7 cellular contexts compared by ENCODE assay signal in the genomic region with DNA sequence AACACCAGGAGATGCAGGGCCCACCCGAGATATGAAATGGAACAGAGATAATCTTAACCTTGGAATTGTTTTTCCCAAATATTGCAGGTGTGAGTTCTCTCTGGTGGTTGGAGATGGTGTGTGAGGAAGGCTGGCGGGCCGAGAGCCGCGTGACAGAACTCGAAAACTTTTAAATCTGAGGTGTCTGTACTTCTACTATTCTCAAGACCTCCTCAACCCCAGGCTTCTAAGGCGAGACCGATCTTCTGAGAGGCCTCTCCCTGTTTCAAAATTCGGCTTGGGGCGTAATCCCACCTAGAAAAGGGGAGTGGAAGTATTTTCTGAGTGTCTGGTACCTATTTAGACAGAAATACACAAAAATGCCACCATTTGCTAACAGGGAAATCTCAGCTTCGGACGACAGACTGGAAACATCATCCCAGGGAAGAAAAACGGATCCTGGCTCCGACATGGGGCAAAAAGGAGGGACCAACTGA. TPM values are rescaled to one million over a fixed set of nuclear protein-coding genes. Genes with fewer than 3 reads are reported as not detected.
DNase-seq lines count a peak whose midpoint lies in the region; ATAC-seq and TF ChIP-seq lines count a peak whose summit lies in the region.
"Had no signal": no experiment of that assay in that cellular context is flagged by ENCODE, and none has a peak within 500 bp of the region (broad histone marks: within the 10 kb centered on the region; RNA-seq: fewer than 3 reads in every experiment).

No MANE protein-coding gene starts in this region.

- H3K27me3 Mint-ChIP-seq in naive thymus-derived CD4-positive, alpha-beta T cell = no peaks in the 10 kb centered on the region
- H3K27me3 Mint-ChIP-seq: IgD-negative memory B cell had no signal

- H3K4me3 Mint-ChIP-seq in naive thymus-derived CD4-positive, alpha-beta T cell = no peak overlapping the region

- TF ChIP-seq CTCF in GM12875 (IDR thresholded peaks at IDR 0.05; ENCODE audit: borderline replicate concordance, insufficient read depth, low read depth, low read length) = no peak

- H3K4me1 ChIP-seq in naive thymus-derived CD4-positive, alpha-beta T cell (ENCODE audit: control insufficient read depth in 2 of 2, insufficient read depth in 2 of 2, low read length in 2 of 2) = peaks cover 22 to 47% of the 10 kb centered on the region in 2 donors

- no peak overlapping the region for H3K27ac Mint-ChIP-seq in naive thymus-derived CD4-positive, alpha-beta T cell
- H3K27ac Mint-ChIP-seq: IgD-negative memory B cell had no signal

- POLR2A ChIA-PET in naive thymus-derived CD4-positive, alpha-beta T cell (lab: Charles Lee) = interaction anchor here (0.5 to 10.9 kb wide), 21 partner anchors 10 to 908 kb away, joined by 3 to 243 read pairs (median 9); a partner anchor contains a TSS

- intact Hi-C loops in naive thymus-derived CD4-positive, alpha-beta T cell (cut with micrococcal nuclease) = loop anchor here (1.0 to 5.0 kb wide), 15 partner anchors 12 to 1706 kb away; a partner anchor contains a TSS

- no peaks in the 10 kb centered on the region for H3K27me3 ChIP-seq in naive thymus-derived CD4-positive, alpha-beta T cell (ENCODE audit: control insufficient read depth in 2 of 2, insufficient read depth in 2 of 2, low read length in 2 of 2)

- H3K9me3 ChIP-seq in naive thymus-derived CD4-positive, alpha-beta T cell (ENCODE audit: control insufficient read depth in 2 of 3, low read length in 3 of 3) = no peaks in the 10 kb centered on the region

- peak overlapping the region; percentile 88 for H3K27ac ChIP-seq in naive thymus-derived CD4-positive, alpha-beta T cell (ENCODE audit: low read depth, low read length)

- ATAC-seq in naive thymus-derived CD4-positive, alpha-beta T cell = no peak
- ATAC-seq in HG02884 (IDR thresholded peaks at IDR 0.05; ENCODE audit: unreplicated experiment) = no peak

- H3K9me3 Mint-ChIP-seq in naive thymus-derived CD4-positive, alpha-beta T cell = peaks cover 0 to 2% (median 0%) of the 10 kb centered on the region in 11 donors
- H3K9me3 Mint-ChIP-seq: IgD-negative memory B cell had no signal

- peaks cover 0 to 30% (median 12%) of the 10 kb centered on the region in 5 donors for H3K36me3 Mint-ChIP-seq in naive thymus-derived CD4-positive, alpha-beta T cell

- peaks cover 38 to 49% (median 43%) of the 10 kb centered on the region in 7 donors for H3K4me1 Mint-ChIP-seq in naive thymus-derived CD4-positive, alpha-beta T cell

- peaks cover 7 to 34% (median 22%) of the 10 kb centered on the region in 3 experiments for H3K36me3 ChIP-seq in naive thymus-derived CD4-positive, alpha-beta T cell (ENCODE audit: control insufficient read depth in 2 of 3, insufficient read depth in 3 of 3, low read length in 3 of 3)

- CTCF ChIA-PET in naive thymus-derived CD4-positive, alpha-beta T cell (lab: Charles Lee) = interaction anchor here (0.6 to 6.0 kb wide), 8 partner anchors 8 to 648 kb away, joined by 4 to 43 read pairs (median 6); a partner anchor contains a TSS

- DNase-seq in astrocyte of the hippocampus (ENCODE audit: low read depth, low spot score) (peak; percentile 60), T-helper 1 cell (no peak), activated gamma-delta T cell treated with Interleukin-2 at 50 U/mL for 16 hours (no peak)
- no peak for DNase-seq in naive thymus-derived CD4-positive, alpha-beta T cell

- peak overlapping the region; percentile 86 for H3K4me3 ChIP-seq in GM12875 (ENCODE audit: low read depth, low read length)
- H3K4me3 ChIP-seq in naive thymus-derived CD4-positive, alpha-beta T cell (ENCODE audit: low read length) = peak overlapping the region; percentile 94

RNA-seq across cellular contexts. Expression of a gene that starts 0.6 kb away (rescaled TPM):
- 10 to 100 TPM; 28.0 to 73.0 (median 41.7) TPM for total RNA-seq in naive thymus-derived CD4-positive, alpha-beta T cell
- polyA plus RNA-seq in naive thymus-derived CD4-positive, alpha-beta T cell = 100 to 1,000 TPM in 1 of 2 donors, 10 to 100 TPM in 1; 89.7 to 115 TPM

RNA-seq across cellular contexts. Expression of a gene that starts 0.9 kb away (rescaled TPM):
- 10 to 100 TPM; 12.3 to 67.3 (median 40.5) TPM for total RNA-seq in naive thymus-derived CD4-positive, alpha-beta T cell
- polyA plus RNA-seq in naive thymus-derived CD4-positive, alpha-beta T cell = 100 to 1,000 TPM in 1 of 2 donors, 10 to 100 TPM in 1; 96.0 to 107 TPM

RNA-seq across cellular contexts. Expression of a gene that starts 12.5 kb away (rescaled TPM):
- 10 to 100 TPM; 20.3 to 36.1 (median 35.9) TPM for total RNA-seq in naive thymus-derived CD4-positive, alpha-beta T cell
- polyA plus RNA-seq in naive thymus-derived CD4-positive, alpha-beta T cell = 10 to 100 TPM; 31.9 to 50.4 TPM

RNA-seq across cellular contexts. Expression of a gene that starts 25.8 kb away (rescaled TPM):
- total RNA-seq in naive thymus-derived CD4-positive, alpha-beta T cell = under 1 TPM in 4 of 5 experiments, not detected in 1; 0.24 to 0.84 (median 0.54) TPM
- not detected for polyA plus RNA-seq in naive thymus-derived CD4-positive, alpha-beta T cell
- polyA plus RNA-seq: IgD-negative memory B cell had no signal
